9 cellular contexts compared by ENCODE assay signal in genomic region chr17:58249270-58250133, GRCh38. TPM values are rescaled to one million over a fixed set of nuclear protein-coding genes. Genes with fewer than 3 reads are reported as not detected.
DNase-seq lines count a peak whose midpoint lies in the region; ATAC-seq, FAIRE-seq and TF ChIP-seq lines count a peak whose summit lies in the region.
"Had no signal": no experiment of that assay in that cellular context is flagged by ENCODE, and none has a peak within 500 bp of the region (broad histone marks: within the 10 kb centered on the region; RNA-seq: fewer than 3 reads in every experiment).

No MANE protein-coding gene starts in this region.

- H3K36me3 ChIP-seq in liver (ENCODE audit: control insufficient read depth in 4 of 4, insufficient read depth in 3 of 4, low read depth in 1 of 4, low read length in 3 of 4), result no peaks in the 10 kb centered on the region

- TF ChIP-seq CTCF in D721Med (IDR thresholded peaks at IDR 0.05; ENCODE audit: insufficient read depth, missing control alignments) (peak; percentile 76), liver (IDR thresholded peaks at IDR 0.05; ENCODE audit: low read depth, low read length, missing input control) (peak; percentile 80)

- 7% methylated on average over 57 of the region's 57 CpGs for WGBS in liver

- H3K9ac ChIP-seq in liver (ENCODE audit: low read depth in 1 of 2, low read length in 2 of 2), result no peak overlapping the region

- H3K27me3 Mint-ChIP-seq in activated CD4-positive, alpha-beta T cell treated with anti-CD3 and anti-CD28 coated beads, Interleukin-2, amount 10 ng/mL, durations not matched to agents 7 days and 5 days, result peaks cover 37% of the 10 kb centered on the region

- no peak for FAIRE-seq in D721Med (lab: Jason Lieb, UNC)
- FAIRE-seq: colon had no signal

- no peak overlapping the region for H3K27ac ChIP-seq in liver (ENCODE audit: low read depth in 1 of 2, low read length in 2 of 2)

- H3K9me3 ChIP-seq in liver (ENCODE audit: control insufficient read depth in 4 of 4, low read length in 3 of 4), result no peaks in the 10 kb centered on the region

- H3K4me3 Mint-ChIP-seq in activated CD4-positive, alpha-beta T cell treated with anti-CD3 and anti-CD28 coated beads, Interleukin-2, amount 10 ng/mL, durations not matched to agents 7 days and 5 days, result peak overlapping the region; percentile 54

- peak; percentile 62 to 75 for TF ChIP-seq RAD21 in liver (IDR thresholded peaks at IDR 0.05)

- H3K27ac Mint-ChIP-seq in activated CD4-positive, alpha-beta T cell treated with anti-CD3 and anti-CD28 coated beads, Interleukin-2, amount 10 ng/mL, durations not matched to agents 7 days and 5 days, result no peak overlapping the region

- DNase-seq in D721Med (ENCODE audit: insufficient read length, low spot score), result peak; percentile 63
- DNase-seq in NCI-H2196 (lab: John Stamatoyannopoulos, UW; ENCODE audit: unreplicated experiment), result peak; percentile 83
- peak; percentile 74 for DNase-seq in activated CD4-positive, alpha-beta T cell treated with anti-CD3 and anti-CD28 coated beads, Interleukin-2, amount 10 ng/mL, durations not matched to agents 7 days and 5 days
- DNase-seq in dermis blood vessel endothelial cell, result peak; percentile 66
- peak; percentile 79 for DNase-seq in stimulated activated CD4-positive, alpha-beta T cell treated with anti-CD3 and anti-CD28 coated beads, Interleukin-4, amount 100 ng/mL, for 1 hour

- ATAC-seq in HG02588 (IDR thresholded peaks at IDR 0.05; ENCODE audit: unreplicated experiment) (peak; percentile 55), GM19324 (IDR thresholded peaks at IDR 0.05; ENCODE audit: low FRiP score, unreplicated experiment) (no peak)

- H3K4me3 ChIP-seq in liver (ENCODE audit: low read depth in 1 of 3, low read length in 3 of 3), result peak overlapping the region in 2 of 3 donors; percentile 39 to 41

- CTCF ChIA-PET in activated CD4-positive, alpha-beta T cell treated with anti-CD3 and anti-CD28 coated beads, Interleukin-2, amount 10 ng/mL, durations not matched to agents 7 days and 5 days (lab: Charles Lee), result interaction anchor here (0.7 to 2.7 kb wide), 21 partner anchors 12 to 209 kb away, joined by 3 to 12 read pairs (median 3); partner anchors contain the start of genes LPO, MKS1, MPO and RNF43

- H3K9me3 Mint-ChIP-seq in activated CD4-positive, alpha-beta T cell treated with anti-CD3 and anti-CD28 coated beads, Interleukin-2, amount 10 ng/mL, durations not matched to agents 7 days and 5 days, result no peaks in the 10 kb centered on the region

- no peaks in the 10 kb centered on the region for H3K36me3 Mint-ChIP-seq in activated CD4-positive, alpha-beta T cell treated with anti-CD3 and anti-CD28 coated beads, Interleukin-2, amount 10 ng/mL, durations not matched to agents 7 days and 5 days (ENCODE audit: low read depth)

- H3K27me3 ChIP-seq in liver (ENCODE audit: control insufficient read depth in 4 of 4, insufficient read depth in 4 of 4, low read length in 3 of 4), result peaks cover 0 to 4% (median 0%) of the 10 kb centered on the region in 4 donors

- POLR2A ChIA-PET in activated CD4-positive, alpha-beta T cell treated with anti-CD3 and anti-CD28 coated beads, Interleukin-2, amount 10 ng/mL, durations not matched to agents 7 days and 5 days (lab: Charles Lee), result no interaction called here

- peaks cover 0 to 19% (median 10%) of the 10 kb centered on the region in 4 donors for H3K4me1 ChIP-seq in liver (ENCODE audit: control insufficient read depth in 4 of 4, insufficient read depth in 4 of 4, low read length in 3 of 4)

- H3K4me1 Mint-ChIP-seq in activated CD4-positive, alpha-beta T cell treated with anti-CD3 and anti-CD28 coated beads, Interleukin-2, amount 10 ng/mL, durations not matched to agents 7 days and 5 days, result peaks cover 22% of the 10 kb centered on the region

TF ChIP-seq in liver, 16 proteins besides CTCF, POLR2A, EP300 and RAD21:
- TF ChIP-seq YY1 (IDR thresholded peaks at IDR 0.05) (no peak), ATF3 (IDR thresholded peaks at IDR 0.05) (no peak), TAF1 (conservative IDR thresholded peaks at IDR 0.05) (no peak), FOXA2 (IDR thresholded peaks at IDR 0.05) (no peak), SP1 (IDR thresholded peaks at IDR 0.05) (no peak), HNF4G (IDR thresholded peaks at IDR 0.05) (no peak), ZBTB33 (IDR thresholded peaks at IDR 0.05) (no peak), JUND (IDR thresholded peaks at IDR 0.05) (no peak), GABPA (IDR thresholded peaks at IDR 0.05 in 1 of 2, conservative IDR thresholded peaks at IDR 0.05 in 1 of 2) (no peak)

RNA-seq across cellular contexts. Expression of gene LPO, which starts 11.1 kb away (rescaled TPM):
- total RNA-seq in activated CD4-positive, alpha-beta T cell treated with anti-CD3 and anti-CD28 coated beads, Interleukin-2, amount 10 ng/mL, durations not matched to agents 7 days and 5 days, result not detected
- total RNA-seq in dermis blood vessel endothelial cell (under 0.01 TPM in 1 of 2 replicates, not detected in the other), liver (not detected)
- not detected for polyA plus RNA-seq in liver

RNA-seq across cellular contexts. Expression of gene MKS1, which starts 30.4 kb away (rescaled TPM):
- 10 to 100 TPM; 17.6 to 18.5 TPM for total RNA-seq in activated CD4-positive, alpha-beta T cell treated with anti-CD3 and anti-CD28 coated beads, Interleukin-2, amount 10 ng/mL, durations not matched to agents 7 days and 5 days
- total RNA-seq in dermis blood vessel endothelial cell (10.2 and 13.4 TPM in 2 replicates), liver (1 to 10 TPM; 5.7 to 7.9 TPM)
- polyA plus RNA-seq in liver, result 1 to 10 TPM; 4.4 to 4.5 TPM

RNA-seq across cellular contexts. Expression of gene MPO, which starts 31.2 kb away (rescaled TPM):
- not detected for total RNA-seq in activated CD4-positive, alpha-beta T cell treated with anti-CD3 and anti-CD28 coated beads, Interleukin-2, amount 10 ng/mL, durations not matched to agents 7 days and 5 days
- total RNA-seq in dermis blood vessel endothelial cell (not detected in 2 replicates), liver (100 to 1,000 TPM in 1 of 2 donors, under 1 TPM in 1; 0.17 to 221 TPM)
- polyA plus RNA-seq in liver, result under 1 TPM; 0.14 to 0.87 TPM

RNA-seq across cellular contexts. Expression of gene EPX, which starts 57.0 kb away (rescaled TPM):
- not detected for total RNA-seq in activated CD4-positive, alpha-beta T cell treated with anti-CD3 and anti-CD28 coated beads, Interleukin-2, amount 10 ng/mL, durations not matched to agents 7 days and 5 days
- not detected in 2 replicates for total RNA-seq in dermis blood vessel endothelial cell
- total RNA-seq in liver, result 10 to 100 TPM in 1 of 2 donors, not detected in 1; 10.0 TPM
- under 1 TPM in 1 of 2 donors, not detected in 1; 0.09 TPM for polyA plus RNA-seq in liver
